1 cellular context compared by ENCODE assay signal in the genomic region with DNA sequence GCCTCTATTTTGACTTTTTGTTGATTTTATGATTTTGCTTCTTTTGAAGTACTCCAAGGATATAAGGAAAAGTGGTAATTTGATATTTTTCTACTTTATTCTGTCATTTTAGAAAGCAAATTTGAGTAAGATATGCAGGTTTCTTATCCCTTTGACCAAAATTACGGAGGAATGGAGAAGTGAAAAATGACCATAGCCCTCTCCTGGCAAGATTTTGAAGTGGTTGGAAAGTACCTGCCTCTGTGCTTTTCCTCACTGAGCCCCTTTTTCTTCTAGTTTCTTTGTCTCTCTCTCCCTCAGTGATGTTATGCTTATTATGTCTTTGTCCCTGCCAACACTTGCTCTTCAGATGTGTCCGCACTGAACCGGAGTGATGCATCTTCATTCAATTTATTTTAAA.
TF ChIP-seq lines count a peak whose summit lies in the region.

No MANE protein-coding gene starts in this region.

TF ChIP-seq in GM23338, 12 proteins besides CTCF, POLR2A, EP300 and RAD21 (continued from another document):
- TF ChIP-seq EZH2 (IDR thresholded peaks at IDR 0.05; ENCODE audit: low read depth, unreplicated experiment) (no peak), CREB1 (CRISPR knock-in tag; IDR thresholded peaks at IDR 0.05; ENCODE audit: low read depth) (no peak), ZNF114 (CRISPR knock-in tag; IDR thresholded peaks at IDR 0.05) (no peak)
- TF ChIP-seq, protein P1, sequence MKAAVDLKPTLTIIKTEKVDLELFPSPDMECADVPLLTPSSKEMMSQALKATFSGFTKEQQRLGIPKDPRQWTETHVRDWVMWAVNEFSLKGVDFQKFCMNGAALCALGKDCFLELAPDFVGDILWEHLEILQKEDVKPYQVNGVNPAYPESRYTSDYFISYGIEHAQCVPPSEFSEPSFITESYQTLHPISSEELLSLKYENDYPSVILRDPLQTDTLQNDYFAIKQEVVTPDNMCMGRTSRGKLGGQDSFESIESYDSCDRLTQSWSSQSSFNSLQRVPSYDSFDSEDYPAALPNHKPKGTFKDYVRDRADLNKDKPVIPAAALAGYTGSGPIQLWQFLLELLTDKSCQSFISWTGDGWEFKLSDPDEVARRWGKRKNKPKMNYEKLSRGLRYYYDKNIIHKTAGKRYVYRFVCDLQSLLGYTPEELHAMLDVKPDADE (IDR thresholded peaks at IDR 0.05) = no peak
TF ChIP-seq in GM23338: peak in this region for 0.
